10 cellular contexts compared by ENCODE assay signal in genomic region chr1:57307382-57307781, GRCh38.
DNase-seq lines count a peak whose midpoint lies in the region; ATAC-seq and TF ChIP-seq lines count a peak whose summit lies in the region.
"Had no signal": no experiment of that assay in that cellular context is flagged by ENCODE, and none has a peak within 500 bp of the region (broad histone marks: within the 10 kb centered on the region; RNA-seq: fewer than 3 reads in every experiment).

No MANE protein-coding gene starts in this region.

- H3K4me3 Mint-ChIP-seq in naive thymus-derived CD4-positive, alpha-beta T cell, result peak overlapping the region; percentile 26 to 69 (median 50)

- peaks cover 0 to 8% (median 5%) of the 10 kb centered on the region in 5 donors for H3K36me3 Mint-ChIP-seq in naive thymus-derived CD4-positive, alpha-beta T cell

- TF ChIP-seq POLR2A in vagina (IDR thresholded peaks at IDR 0.05), result no peak

- POLR2A ChIA-PET in naive thymus-derived CD4-positive, alpha-beta T cell (lab: Charles Lee), result no interaction called here

- CTCF ChIA-PET in naive thymus-derived CD4-positive, alpha-beta T cell (lab: Charles Lee), result no interaction called here

- no peaks in the 10 kb centered on the region for H3F3A ChIP-seq in MM.1S (ENCODE audit: insufficient read depth, low read length)

- H3K36me3 ChIP-seq in MM.1S (replicated peaks; ENCODE audit: insufficient read depth, low read length) (no peaks in the 10 kb centered on the region), vagina (no peaks in the 10 kb centered on the region)
- no peaks in the 10 kb centered on the region for H3K36me3 ChIP-seq in naive thymus-derived CD4-positive, alpha-beta T cell (ENCODE audit: control insufficient read depth in 2 of 3, insufficient read depth in 3 of 3, low read length in 3 of 3)
- H3K36me3 ChIP-seq: HAP-1 had no signal

- H3K9me2 ChIP-seq in MM.1S (replicated peaks; ENCODE audit: insufficient read depth, low read length), result no peaks in the 10 kb centered on the region

- H3K4me2 ChIP-seq in MM.1S (ENCODE audit: low read depth, low read length), result peak overlapping the region; percentile 50; the same call in 1 of the 2 replicates

- no peaks in the 10 kb centered on the region for H3K79me2 ChIP-seq in MM.1S (ENCODE audit: low read length)

- peaks cover 11 to 17% (median 13%) of the 10 kb centered on the region in 7 donors for H3K4me1 Mint-ChIP-seq in naive thymus-derived CD4-positive, alpha-beta T cell

- intact Hi-C loops in naive thymus-derived CD4-positive, alpha-beta T cell (cut with micrococcal nuclease), result no loop called here
- intact Hi-C loops in vagina (cut with DNase I), result no loop called here

- H3K27me3 ChIP-seq in MM.1S (replicated peaks; ENCODE audit: insufficient read depth, low read length) (no peaks in the 10 kb centered on the region), vagina (no peaks in the 10 kb centered on the region)
- no peaks in the 10 kb centered on the region for H3K27me3 ChIP-seq in naive thymus-derived CD4-positive, alpha-beta T cell (ENCODE audit: control insufficient read depth in 2 of 2, insufficient read depth in 2 of 2, low read length in 2 of 2)

- 0 out of 2 replicates have a peak overlapping the region, but pooled peaks have one; percentile 2 for H3K4me3 ChIP-seq in MM.1S (ENCODE audit: low read length)
- H3K4me3 ChIP-seq in naive thymus-derived CD4-positive, alpha-beta T cell (ENCODE audit: low read length), result no peak overlapping the region
- no peak overlapping the region for H3K4me3 ChIP-seq in vagina
- H3K4me3 ChIP-seq: HAP-1 had no signal

- no peak overlapping the region for H3K9ac ChIP-seq in MM.1S (ENCODE audit: low read length)

- H3K27ac ChIP-seq in MM.1S (ENCODE audit: low read length) (no peak overlapping the region; the same call in 1 of the 2 replicates), vagina (no peak overlapping the region)
- H3K27ac ChIP-seq in naive thymus-derived CD4-positive, alpha-beta T cell (ENCODE audit: low read depth, low read length), result no peak overlapping the region
- H3K27ac ChIP-seq: epithelial cell of prostate had no signal

- H3K4me1 ChIP-seq in MM.1S (ENCODE audit: low read length) (peaks cover 5% of the 10 kb centered on the region), vagina (no peaks in the 10 kb centered on the region)
- H3K4me1 ChIP-seq in naive thymus-derived CD4-positive, alpha-beta T cell (ENCODE audit: control insufficient read depth in 2 of 2, insufficient read depth in 2 of 2, low read length in 2 of 2), result peaks cover 0 to 5% of the 10 kb centered on the region in 2 donors
- H3K4me1 ChIP-seq: HAP-1 had no signal

- peak overlapping the region in 8 of 9 donors; percentile 26 to 86 (median 54) for H3K27ac Mint-ChIP-seq in naive thymus-derived CD4-positive, alpha-beta T cell

- peak; percentile 58 for DNase-seq in DMS 273 (lab: John Stamatoyannopoulos, UW; ENCODE audit: unreplicated experiment)
- peak; percentile 98 for DNase-seq in MM.1S
- peak; percentile 9 for DNase-seq in activated CD8-positive, alpha-beta memory T cell treated with anti-CD3 and anti-CD28 coated beads, Interleukin-2, amount 50 U/mL, for 1 hour (ENCODE audit: extremely low read depth)
- peak in 7 of 9 donors; percentile 16 to 82 (median 73) for DNase-seq in naive thymus-derived CD4-positive, alpha-beta T cell
- DNase-seq in vagina (ENCODE audit: extremely low spot score in 2 of 2), result no peak
- no peak for DNase-seq in amygdala (lab: John Stamatoyannopoulos, UW)
- DNase-seq in HK-2 (ENCODE audit: unreplicated experiment), result no peak

- peaks cover 0 to 17% (median 0%) of the 10 kb centered on the region in 5 donors for H3K27me3 Mint-ChIP-seq in naive thymus-derived CD4-positive, alpha-beta T cell

- H4K20me1 ChIP-seq in MM.1S (ENCODE audit: insufficient read depth, low read length), result no peaks in the 10 kb centered on the region

- peak; percentile 98 for ATAC-seq in GM21515 (IDR thresholded peaks at IDR 0.05; ENCODE audit: unreplicated experiment)
- ATAC-seq in naive thymus-derived CD4-positive, alpha-beta T cell, result peak; percentile 95

- H3K9me3 ChIP-seq in MM.1S (replicated peaks; ENCODE audit: insufficient read depth, low read length) (no peaks in the 10 kb centered on the region), vagina (no peaks in the 10 kb centered on the region)
- H3K9me3 ChIP-seq in naive thymus-derived CD4-positive, alpha-beta T cell (ENCODE audit: control insufficient read depth in 2 of 3, low read length in 3 of 3), result no peaks in the 10 kb centered on the region
- H3K9me3 ChIP-seq: HAP-1 had no signal

- no peak for TF ChIP-seq CTCF in MM.1S (IDR thresholded peaks at IDR 0.05; ENCODE audit: low read length)
- TF ChIP-seq CTCF in vagina (IDR thresholded peaks at IDR 0.05), result no peak

- peaks cover 0 to 12% (median 8%) of the 10 kb centered on the region in 11 donors for H3K9me3 Mint-ChIP-seq in naive thymus-derived CD4-positive, alpha-beta T cell

- peak overlapping the region; percentile 63 for H2AFZ ChIP-seq in MM.1S (ENCODE audit: low read length)

Comparison
In these comparisons a context has a peak if more than half of its experiments do, and no peak if none do; other contexts are left out.
1. DNase-seq: peak in DMS 273 (single experiment), MM.1S (single experiment), activated CD8-positive, alpha-beta memory T cell treated with anti-CD3 and anti-CD28 coated beads, Interleukin-2, amount 50 U/mL, for 1 hour (single experiment) and naive thymus-derived CD4-positive, alpha-beta T cell (7 of 9); none in vagina (0 of 2), amygdala (0 of 56) and HK-2 (single experiment).